In genomic region chr19:7382694-7383093, GRCh38 we compare ENCODE assay signal across 1 cellular context.
TF ChIP-seq lines count a peak whose summit lies in the region.

No MANE protein-coding gene starts in this region.

TF ChIP-seq in WTC11, 78 proteins besides CTCF, POLR2A, EP300 and RAD21 (continued from another document):
- TF ChIP-seq CDX4 (CRISPR knock-in tag; IDR thresholded peaks at IDR 0.05; ENCODE audit: borderline replicate concordance) = no peak
